In the genomic region with DNA sequence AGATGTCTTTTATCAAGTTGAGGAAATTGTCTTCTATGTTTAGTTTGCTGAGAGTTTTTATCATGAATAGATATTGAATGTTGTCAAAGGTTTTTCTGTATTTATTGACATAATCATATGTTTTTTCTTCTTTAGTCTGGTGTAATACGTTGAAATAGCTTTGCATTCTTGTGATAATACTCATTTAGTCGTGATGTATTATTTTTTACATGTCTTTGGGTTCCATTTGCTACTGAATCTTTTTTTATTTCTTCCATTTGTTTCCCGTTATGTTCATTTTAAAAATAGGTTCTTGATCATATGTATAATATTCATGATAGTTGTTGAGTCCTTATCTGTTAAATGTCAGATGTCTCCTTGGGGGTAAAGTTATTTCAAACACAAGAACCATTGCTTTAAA, we compare ENCODE assay signal across 13 cellular contexts. TPM values are rescaled to one million over a fixed set of nuclear protein-coding genes. Genes with fewer than 3 reads are reported as not detected.
DNase-seq lines count a peak whose midpoint lies in the region; ATAC-seq and TF ChIP-seq lines count a peak whose summit lies in the region.
"Had no signal": no experiment of that assay in that cellular context is flagged by ENCODE, and none has a peak within 500 bp of the region (broad histone marks: within the 10 kb centered on the region; RNA-seq: fewer than 3 reads in every experiment).

No MANE protein-coding gene starts in this region.

- H3K36me3 ChIP-seq in ACC112 (ENCODE audit: insufficient read depth, low read length): no peaks in the 10 kb centered on the region
- H3K36me3 ChIP-seq in GM23248 (ENCODE audit: low read depth): no peaks in the 10 kb centered on the region
- H3K36me3 ChIP-seq in SU-DHL-6 (ENCODE audit: low read length): 0 out of 2 replicates have a peak, but pooled peaks cover 3% of the 10 kb centered on the region

- H3K27me3 ChIP-seq in ACC112 (ENCODE audit: insufficient read depth, low read length) (no peaks in the 10 kb centered on the region), GM23248 (replicated peaks; ENCODE audit: insufficient read depth) (no peaks in the 10 kb centered on the region), SU-DHL-6 (ENCODE audit: low read length) (no peaks in the 10 kb centered on the region)
- H3K27me3 ChIP-seq: BLaER1 had no signal

- H3K9ac ChIP-seq in GM23248 (no peak overlapping the region), SU-DHL-6 (ENCODE audit: low read length) (peak overlapping the region; percentile 38)
- H3K9ac ChIP-seq: BLaER1 had no signal

- H3K4me1 ChIP-seq in ACC112 (ENCODE audit: control insufficient read depth, insufficient read depth, low read length, unreplicated experiment): peaks cover 8% of the 10 kb centered on the region
- peaks cover 20% of the 10 kb centered on the region for H3K4me1 ChIP-seq in GM23248 (ENCODE audit: insufficient read depth)

- no peaks in the 10 kb centered on the region for H4K20me1 ChIP-seq in GM23248 (ENCODE audit: insufficient read depth)
- peaks cover 7% of the 10 kb centered on the region; the same call in 1 of the 2 replicates for H4K20me1 ChIP-seq in SU-DHL-6 (ENCODE audit: low read depth, low read length)

- H3K9me2 ChIP-seq in GM23248 (ENCODE audit: insufficient read depth) (no peaks in the 10 kb centered on the region), SU-DHL-6 (replicated peaks; ENCODE audit: insufficient read depth, low read length) (no peaks in the 10 kb centered on the region)

- H3K27ac ChIP-seq in ACC112 (ENCODE audit: low read depth, low read length) (0 out of 2 replicates have a peak overlapping the region, but pooled peaks have one; percentile 9), GM23248 (peak overlapping the region; percentile 42), SU-DHL-6 (ENCODE audit: low read depth, low read length) (peak overlapping the region; percentile 95)
- H3K27ac ChIP-seq: BLaER1 had no signal

- in situ Hi-C loops in GM23248 (cut with MboI): no loop called here

- TF ChIP-seq CTCF in SU-DHL-6 (IDR thresholded peaks at IDR 0.05; ENCODE audit: insufficient read depth, low read length, poor library complexity, severe bottlenecking): no peak

- H3K4me2 ChIP-seq in GM23248 (ENCODE audit: unreplicated experiment): peak overlapping the region; percentile 8
- H3K4me2 ChIP-seq in SU-DHL-6 (ENCODE audit: low read depth, low read length, poor library complexity, severe bottlenecking): peak overlapping the region; percentile 95

- 48 to 54% methylated on average over 3 of the region's 3 CpGs for WGBS in GM23248 (ENCODE audit: low coverage in 1 of 2, low lambda C conversion rate in 2 of 2, missing lambda C conversion rate in 2 of 2), 2 experiments

- DNase-seq in GM23248 (peak; percentile 33), iris pigment epithelial cell (ENCODE audit: low read depth) (peak; percentile 28), amniotic stem cell (lab: John Stamatoyannopoulos, UW) (no peak), AG08396 (ENCODE audit: low spot score) (no peak)
- DNase-seq: H7, NCI-H345, NCI-H69, SHP77 treated with DMSO at 0.1 percent for 48 hours had no signal

- H2AFZ ChIP-seq in ACC112 (ENCODE audit: low read length, unreplicated experiment) (no peak overlapping the region), GM23248 (no peak overlapping the region), SU-DHL-6 (ENCODE audit: low read depth, low read length, severe bottlenecking) (no peak overlapping the region)

- ATAC-seq in HG02852 (IDR thresholded peaks at IDR 0.05; ENCODE audit: unreplicated experiment): no peak
- ATAC-seq in HG02885 (IDR thresholded peaks at IDR 0.05; ENCODE audit: poor library complexity, unreplicated experiment): no peak

- no peak overlapping the region for H3K4me3 ChIP-seq in ACC112 (ENCODE audit: low read depth, low read length)
- no peak overlapping the region for H3K4me3 ChIP-seq in GM23248
- peak overlapping the region; percentile 40 for H3K4me3 ChIP-seq in SU-DHL-6 (ENCODE audit: insufficient read depth, low read length, poor library complexity, severe bottlenecking)
- H3K4me3 ChIP-seq: BLaER1 had no signal

- H3K9me3 ChIP-seq in GM23248 (ENCODE audit: low read depth): no peaks in the 10 kb centered on the region
- H3K9me3 ChIP-seq in SU-DHL-6 (ENCODE audit: insufficient read depth, low read length): no peaks in the 10 kb centered on the region

- H3K79me2 ChIP-seq in ACC112 (ENCODE audit: control insufficient read depth, insufficient read depth, low read length, unreplicated experiment): peaks cover 90% of the 10 kb centered on the region
- H3K79me2 ChIP-seq in GM23248 (ENCODE audit: insufficient read depth): peaks cover 100% of the 10 kb centered on the region
- H3K79me2 ChIP-seq in SU-DHL-6 (ENCODE audit: insufficient read depth, low read length): peaks cover 98% of the 10 kb centered on the region

- no peaks in the 10 kb centered on the region for H3F3A ChIP-seq in GM23248 (ENCODE audit: insufficient read depth)
- H3F3A ChIP-seq in SU-DHL-6 (ENCODE audit: insufficient read depth): peaks cover 48% of the 10 kb centered on the region

RNA-seq across cellular contexts. Expression of a gene that starts 8.1 kb away (rescaled TPM):
- 27.7 and 45.0 TPM in 2 replicates for total RNA-seq in GM23248 (2014; rRNA removed; shearing (Covaris generic))
- 22.5 and 26.5 TPM in 2 replicates for polyA plus RNA-seq in GM23248 (2016; fragmentation: Nextera tagmentation; extraction: Ambion mirVana)

Comparison
In these comparisons a context has a peak if more than half of its experiments do, and no peak if none do; other contexts are left out.
1. H3K27ac ChIP-seq: peak in every context shown above with its lines; median percentile 95 in SU-DHL-6; 42 in GM23248; 9 in ACC112.
2. DNase-seq: peak in GM23248 (single experiment) and iris pigment epithelial cell (single experiment); none in amniotic stem cell (single experiment) and AG08396 (single experiment).